Comparison of ENCODE assay signal across 22 cellular contexts in genomic region chr12:123011701-123012100, GRCh38.
"Had no signal": no experiment of that assay in that cellular context is flagged by ENCODE, and none has a peak within 500 bp of the region (broad histone marks: within the 10 kb centered on the region; RNA-seq: fewer than 3 reads in every experiment).

No MANE protein-coding gene starts in this region.

- H3K27ac Mint-ChIP-seq: activated B cell treated with CpG ODN at 0.5 μM for 24 hours; activated CD4-positive, alpha-beta T cell treated with anti-CD3 and anti-CD28 coated beads, Interleukin-2, amount 10 ng/mL, durations not matched to agents 24 days and 14 days; activated CD8-positive, alpha-beta memory T cell treated with anti-CD3 and anti-CD28 coated beads, Interleukin-2, amount 10 ng/mL, durations not matched to agents 7 days and 5 days; activated naive CD8-positive, alpha-beta T cell treated with anti-CD3 and anti-CD28 coated beads for 36 hours; activated T-helper 2 cell treated with anti-CD3 and anti-CD28 coated beads, Interferon-gamma antibody, Interleukin-2, Interleukin-4, amounts not matched to agents 10 μg/mL and 5 μg/mL and 100 μg/mL, durations not matched to agents 14 hours and 24 hours and 36 hours; T-helper 17 cell had no signal

- H3K4me3 Mint-ChIP-seq: activated B cell treated with CpG ODN at 0.5 μM for 24 hours; activated CD4-positive, alpha-beta T cell treated with anti-CD3 and anti-CD28 coated beads, Interleukin-2, amount 10 ng/mL, durations not matched to agents 24 days and 14 days; activated CD8-positive, alpha-beta memory T cell treated with anti-CD3 and anti-CD28 coated beads, Interleukin-2, amount 10 ng/mL, durations not matched to agents 7 days and 5 days; activated naive CD4-positive, alpha-beta T cell treated with anti-CD3 and anti-CD28 coated beads, Interleukin-2, amount 10 ng/mL, durations not matched to agents 7 days and 5 days; activated naive CD8-positive, alpha-beta T cell treated with anti-CD3 and anti-CD28 coated beads for 36 hours; T-helper 17 cell had no signal

- H3K36me3 Mint-ChIP-seq: activated CD8-positive, alpha-beta memory T cell treated with anti-CD3 and anti-CD28 coated beads, Interleukin-2, amount 10 ng/mL, durations not matched to agents 7 days and 5 days; activated naive CD8-positive, alpha-beta T cell treated with anti-CD3 and anti-CD28 coated beads for 36 hours had no signal

- H3K4me1 Mint-ChIP-seq: activated B cell treated with CpG ODN at 0.5 μM for 24 hours; activated CD4-positive, alpha-beta T cell treated with anti-CD3 and anti-CD28 coated beads, Interleukin-2, amount 10 ng/mL, durations not matched to agents 24 days and 14 days; activated CD8-positive, alpha-beta memory T cell treated with anti-CD3 and anti-CD28 coated beads, Interleukin-2, amount 10 ng/mL, durations not matched to agents 7 days and 5 days; activated naive CD4-positive, alpha-beta T cell treated with anti-CD3 and anti-CD28 coated beads, Interleukin-2, amount 10 ng/mL, durations not matched to agents 7 days and 5 days; activated naive CD8-positive, alpha-beta T cell treated with anti-CD3 and anti-CD28 coated beads for 36 hours had no signal

- H3K27me3 Mint-ChIP-seq: activated B cell treated with CpG ODN at 0.5 μM for 24 hours; activated CD4-positive, alpha-beta T cell treated with anti-CD3 and anti-CD28 coated beads, Interleukin-2, amount 10 ng/mL, durations not matched to agents 24 days and 14 days; activated CD8-positive, alpha-beta memory T cell treated with anti-CD3 and anti-CD28 coated beads, Interleukin-2, amount 10 ng/mL, durations not matched to agents 7 days and 5 days; activated naive CD4-positive, alpha-beta T cell treated with anti-CD3 and anti-CD28 coated beads, Interleukin-2, amount 10 ng/mL, durations not matched to agents 7 days and 5 days; activated naive CD8-positive, alpha-beta T cell treated with anti-CD3 and anti-CD28 coated beads for 36 hours; T-helper 17 cell had no signal

- ATAC-seq: activated CD8-positive, alpha-beta memory T cell treated with anti-CD3 and anti-CD28 coated beads, Interleukin-2, amount 10 ng/mL, durations not matched to agents 7 days and 5 days; T-helper 17 cell had no signal

- DNase-seq: activated B cell treated with CpG ODN at 0.5 μM for 24 hours; activated CD4-positive, alpha-beta T cell treated with anti-CD3 and anti-CD28 coated beads for 1 hour; activated CD4-positive, alpha-beta T cell treated with anti-CD3 and anti-CD28 coated beads, Interleukin-2, amount 10 ng/mL, durations not matched to agents 24 days and 14 days; activated CD4-positive, alpha-beta T cell treated with anti-CD3 and anti-CD28 coated beads, Interleukin-2, amount 50 U/mL, for 48 hours; activated CD8-positive, alpha-beta memory T cell treated with anti-CD3 and anti-CD28 coated beads, Interleukin-2, amount 10 ng/mL, durations not matched to agents 7 days and 5 days; activated gamma-delta T cell treated with Interleukin-2 at 50 U/mL for 16 hours; activated naive CD4-positive, alpha-beta T cell treated with anti-CD3 and anti-CD28 coated beads, Interleukin-2, amount 10 ng/mL, durations not matched to agents 7 days and 5 days; activated naive CD8-positive, alpha-beta T cell treated with anti-CD3 and anti-CD28 coated beads for 36 hours; activated T-cell treated with anti-CD3 and anti-CD28 coated beads, Interleukin-2, amount 50 U/mL, for 48 hours; anterior cingulate cortex; MG63; MV-4-11; NCI-H1105; NCI-H1436 treated with DMSO at 0.1 percent for 48 hours; NCI-H187; NCI-H2081; NCI-H446; NCI-H524; SHP77 treated with DMSO at 0.1 percent for 48 hours; T-helper 17 cell; T-helper 9 cell had no signal

- H3K4me3 ChIP-seq: MG63 had no signal

- H3K9me3 Mint-ChIP-seq: activated B cell treated with CpG ODN at 0.5 μM for 24 hours; activated CD4-positive, alpha-beta T cell treated with anti-CD3 and anti-CD28 coated beads, Interleukin-2, amount 10 ng/mL, durations not matched to agents 24 days and 14 days; activated naive CD4-positive, alpha-beta T cell treated with anti-CD3 and anti-CD28 coated beads, Interleukin-2, amount 10 ng/mL, durations not matched to agents 7 days and 5 days; activated naive CD8-positive, alpha-beta T cell treated with anti-CD3 and anti-CD28 coated beads for 36 hours; activated T-helper 2 cell treated with anti-CD3 and anti-CD28 coated beads, Interferon-gamma antibody, Interleukin-2, Interleukin-4, amounts not matched to agents 10 μg/mL and 5 μg/mL and 100 μg/mL, durations not matched to agents 14 hours and 24 hours and 36 hours had no signal

- H3K36me3 ChIP-seq: MG63 had no signal

- H3K9me3 ChIP-seq: MG63 had no signal

- H3K27me3 ChIP-seq: MG63 had no signal
